12 cellular contexts compared by ENCODE assay signal in genomic region chr12:19946549-19946948, GRCh38.
DNase-seq lines count a peak whose midpoint lies in the region; ATAC-seq and TF ChIP-seq lines count a peak whose summit lies in the region.
"Had no signal": no experiment of that assay in that cellular context is flagged by ENCODE, and none has a peak within 500 bp of the region (broad histone marks: within the 10 kb centered on the region; RNA-seq: fewer than 3 reads in every experiment).

No MANE protein-coding gene starts in this region.

- H3K27ac ChIP-seq in ascending aorta (peak overlapping the region; percentile 65 to 73), right cardiac atrium (ENCODE audit: low read length) (no peak overlapping the region)
- H3K27ac ChIP-seq: C4-2B had no signal

- H3K4me3 ChIP-seq in ascending aorta, result peak overlapping the region in 1 of 2 donors; percentile 17
- H3K4me3 ChIP-seq in right cardiac atrium (ENCODE audit: low read length), result no peak overlapping the region

- H3K4me1 ChIP-seq in ascending aorta (peaks cover 0 to 6% of the 10 kb centered on the region in 2 donors), right cardiac atrium (ENCODE audit: control insufficient read depth, insufficient read depth, low read length) (no peaks in the 10 kb centered on the region)

- no peaks in the 10 kb centered on the region for H3K27me3 ChIP-seq in ascending aorta
- H3K27me3 ChIP-seq in right cardiac atrium (ENCODE audit: control insufficient read depth, insufficient read depth), result no peaks in the 10 kb centered on the region

- ATAC-seq in right cardiac atrium, result peak; percentile 73 to 89
- no peak for ATAC-seq in GM18909 (IDR thresholded peaks at IDR 0.05; ENCODE audit: poor library complexity, unreplicated experiment)
- ATAC-seq in GM18520 (IDR thresholded peaks at IDR 0.05; ENCODE audit: unreplicated experiment), result no peak
- ATAC-seq in HG02763 (IDR thresholded peaks at IDR 0.05; ENCODE audit: unreplicated experiment), result no peak
- ATAC-seq: HCT116 had no signal

- DNase-seq in A172 (ENCODE audit: low spot score) (peak; percentile 82), HK-2 (ENCODE audit: unreplicated experiment) (peak; percentile 8), ascending aorta (ENCODE audit: low spot score in 2 of 2) (peak in 1 of 2 donors; percentile 81), right cardiac atrium (no peak), NCI-H2081 treated with DMSO at 0.1 percent for 48 hours (lab: John Stamatoyannopoulos, UW) (no peak)
- DNase-seq: stimulated activated CD4-positive, alpha-beta T cell treated with anti-CD3 and anti-CD28 coated beads, Interleukin-2, amount 100 ng/mL, for 48 hours; T-helper 2 cell had no signal

- WGBS in right cardiac atrium, result 56% methylated on average over 5 of the region's 5 CpGs

- no peaks in the 10 kb centered on the region for H3K36me3 ChIP-seq in ascending aorta

- H3K9me3 ChIP-seq in ascending aorta, result no peaks in the 10 kb centered on the region
- no peaks in the 10 kb centered on the region for H3K9me3 ChIP-seq in right cardiac atrium (ENCODE audit: control insufficient read depth, low read length)

- no peak for TF ChIP-seq CTCF in ascending aorta (IDR thresholded peaks at IDR 0.05)

- intact Hi-C loops in ascending aorta (cut with DNase I) (no loop called here), right cardiac atrium (cut with DNase I) (no loop called here)

Comparison
In these comparisons a context has a peak if more than half of its experiments do, and no peak if none do; other contexts are left out.
1. DNase-seq: peak in A172 (single experiment) and HK-2 (single experiment); none in right cardiac atrium (0 of 3) and NCI-H2081 treated with DMSO at 0.1 percent for 48 hours (single experiment).
2. ATAC-seq: peak in right cardiac atrium (2 of 2); none in GM18909 (single experiment), GM18520 (single experiment) and HG02763 (single experiment).